In genomic region chr20:41095110-41095969, GRCh38 we compare ENCODE assay signal across 8 cellular contexts. TPM values are rescaled to one million over a fixed set of nuclear protein-coding genes. Genes with fewer than 3 reads are reported as not detected.
DNase-seq lines count a peak whose midpoint lies in the region; ATAC-seq and TF ChIP-seq lines count a peak whose summit lies in the region.

No MANE protein-coding gene starts in this region.

- H3K27ac Mint-ChIP-seq in CD8-positive, alpha-beta T cell: no peak overlapping the region
- no peak overlapping the region for H3K27ac Mint-ChIP-seq in natural killer cell treated with Interleukin-12 subunit alpha and Interleukin-12 subunit beta and Interleukin-15 and Interleukin-18, amount 100 ng/mL, for 72 hours

- POLR2A ChIA-PET in CD8-positive, alpha-beta T cell (lab: Charles Lee): interaction anchor here (0.6 to 1.4 kb wide), 5 partner anchors 66 to 126 kb away, joined by 3 to 5 read pairs (median 4); no protein-coding TSS in a partner anchor

- peaks cover 42% of the 10 kb centered on the region for H3K36me3 ChIP-seq in CD8-positive, alpha-beta T cell (ENCODE audit: insufficient read depth, low read length)
- peaks cover 93% of the 10 kb centered on the region for H3K36me3 ChIP-seq in OCI-LY1 (ENCODE audit: insufficient read depth, low read length)
- H3K36me3 ChIP-seq in esophagus muscularis mucosa: peaks cover 38 to 86% (median 76%) of the 10 kb centered on the region in 4 donors
- peaks cover 74% of the 10 kb centered on the region for H3K36me3 ChIP-seq in suprapubic skin

- no peak overlapping the region for H2AFZ ChIP-seq in OCI-LY1 (ENCODE audit: low read length)

- TF ChIP-seq CTCF in CD8-positive, alpha-beta T cell (IDR thresholded peaks at IDR 0.05): peak; percentile 85
- TF ChIP-seq CTCF in OCI-LY1 (IDR thresholded peaks at IDR 0.05; ENCODE audit: low read length): peak; percentile 89
- TF ChIP-seq CTCF in esophagus muscularis mucosa (IDR thresholded peaks at IDR 0.05): peak; percentile 83 to 86 (median 83)
- peak; percentile 70 to 87 for TF ChIP-seq CTCF in suprapubic skin (IDR thresholded peaks at IDR 0.05)

- H3K4me2 ChIP-seq in OCI-LY1 (ENCODE audit: low read length): no peak overlapping the region

- H3K4me3 ChIP-seq in CD8-positive, alpha-beta T cell (ENCODE audit: low read depth, low read length): no peak overlapping the region
- H3K4me3 ChIP-seq in OCI-LY1 (ENCODE audit: low read depth, low read length, poor library complexity, severe bottlenecking) (no peak overlapping the region), esophagus muscularis mucosa (no peak overlapping the region), suprapubic skin (no peak overlapping the region)

- peaks cover 3% of the 10 kb centered on the region for H3K4me1 Mint-ChIP-seq in CD8-positive, alpha-beta T cell (ENCODE audit: low read depth)
- H3K4me1 Mint-ChIP-seq in natural killer cell treated with Interleukin-12 subunit alpha and Interleukin-12 subunit beta and Interleukin-15 and Interleukin-18, amount 100 ng/mL, for 72 hours (ENCODE audit: low read depth in 2 of 2): no peaks in the 10 kb centered on the region

- peaks cover 2% of the 10 kb centered on the region; the same call in 1 of the 2 replicates for H4K20me1 ChIP-seq in OCI-LY1 (ENCODE audit: insufficient read depth, low read length)

- 48% methylated on average over 7 of the region's 7 CpGs for WGBS in esophagus muscularis mucosa
- WGBS in suprapubic skin: 46% methylated on average over 7 of the region's 7 CpGs

- H3K9ac ChIP-seq in OCI-LY1 (ENCODE audit: low read length): no peak overlapping the region

- H3K36me3 Mint-ChIP-seq in CD8-positive, alpha-beta T cell: peaks cover 75% of the 10 kb centered on the region
- peaks cover 25% of the 10 kb centered on the region for H3K36me3 Mint-ChIP-seq in natural killer cell treated with Interleukin-12 subunit alpha and Interleukin-12 subunit beta and Interleukin-15 and Interleukin-18, amount 100 ng/mL, for 72 hours

- CTCF ChIA-PET in CD8-positive, alpha-beta T cell (lab: Charles Lee): interaction anchor here (0.6 to 10.3 kb wide), 30 partner anchors 10 to 545 kb away, joined by 3 to 183 read pairs (median 4); partner anchors contain the start of gene LPIN3

- H3K9me3 ChIP-seq in CD8-positive, alpha-beta T cell (ENCODE audit: low read length): no peaks in the 10 kb centered on the region
- H3K9me3 ChIP-seq in OCI-LY1 (ENCODE audit: low read length) (no peaks in the 10 kb centered on the region), esophagus muscularis mucosa (no peaks in the 10 kb centered on the region), suprapubic skin (no peaks in the 10 kb centered on the region)

- no peaks in the 10 kb centered on the region for H3K27me3 ChIP-seq in CD8-positive, alpha-beta T cell (ENCODE audit: insufficient read depth, low read length)
- H3K27me3 ChIP-seq in OCI-LY1 (ENCODE audit: insufficient read depth, low read length) (no peaks in the 10 kb centered on the region), esophagus muscularis mucosa (no peaks in the 10 kb centered on the region), suprapubic skin (no peaks in the 10 kb centered on the region)

- no peak overlapping the region for H3K27ac ChIP-seq in CD8-positive, alpha-beta T cell (ENCODE audit: low read depth, low read length)
- no peak overlapping the region for H3K27ac ChIP-seq in OCI-LY1 (ENCODE audit: low read depth, low read length, poor library complexity, severe bottlenecking)
- peak overlapping the region in 1 of 4 donors; percentile 48 for H3K27ac ChIP-seq in esophagus muscularis mucosa (replicated peaks in 1 of 4)
- no peak overlapping the region for H3K27ac ChIP-seq in suprapubic skin

- TF ChIP-seq EP300 in esophagus muscularis mucosa (IDR thresholded peaks at IDR 0.05) (no peak), suprapubic skin (IDR thresholded peaks at IDR 0.05) (no peak)

- peaks cover 13% of the 10 kb centered on the region for H3F3A ChIP-seq in OCI-LY1 (ENCODE audit: insufficient read depth, low read length)

- no peaks in the 10 kb centered on the region for H3K9me3 Mint-ChIP-seq in CD8-positive, alpha-beta T cell
- no peaks in the 10 kb centered on the region for H3K9me3 Mint-ChIP-seq in natural killer cell treated with Interleukin-12 subunit alpha and Interleukin-12 subunit beta and Interleukin-15 and Interleukin-18, amount 100 ng/mL, for 72 hours

- H3K4me1 ChIP-seq in CD8-positive, alpha-beta T cell (ENCODE audit: insufficient read depth, low read length): peaks cover 2% of the 10 kb centered on the region
- H3K4me1 ChIP-seq in OCI-LY1 (ENCODE audit: insufficient read depth, low read length, severe bottlenecking) (no peaks in the 10 kb centered on the region), esophagus muscularis mucosa (peaks cover 0 to 22% (median 11%) of the 10 kb centered on the region in 4 donors), suprapubic skin (no peaks in the 10 kb centered on the region)

- no peaks in the 10 kb centered on the region for H3K27me3 Mint-ChIP-seq in CD8-positive, alpha-beta T cell (ENCODE audit: low read depth)
- H3K27me3 Mint-ChIP-seq in natural killer cell treated with Interleukin-12 subunit alpha and Interleukin-12 subunit beta and Interleukin-15 and Interleukin-18, amount 100 ng/mL, for 72 hours: no peaks in the 10 kb centered on the region

- ATAC-seq in CD8-positive, alpha-beta T cell: peak; percentile 84
- peak; percentile 34 for ATAC-seq in HG02798 (IDR thresholded peaks at IDR 0.05; ENCODE audit: poor library complexity, unreplicated experiment)
- ATAC-seq in natural killer cell treated with Interleukin-12 subunit alpha and Interleukin-12 subunit beta and Interleukin-15 and Interleukin-18, amount 100 ng/mL, for 72 hours: peak in 1 of 2 donors; percentile 56

- TF ChIP-seq POLR2A in esophagus muscularis mucosa (IDR thresholded peaks at IDR 0.05; ENCODE audit: low read depth) (no peak), suprapubic skin (IDR thresholded peaks at IDR 0.05) (no peak)

- DNase-seq in CD8-positive, alpha-beta T cell: peak; percentile 13 to 70 (median 48)
- DNase-seq in activated T-cell treated with anti-CD3 and anti-CD28 coated beads for 48 hours (ENCODE audit: low read depth) (peak; percentile 29), esophagus muscularis mucosa (ENCODE audit: extremely low spot score) (no peak), suprapubic skin (ENCODE audit: low spot score in 2 of 2) (no peak), NCI-H128 (lab: John Stamatoyannopoulos, UW; ENCODE audit: unreplicated experiment) (no peak)
- peak; percentile 84 for DNase-seq in natural killer cell treated with Interleukin-12 subunit alpha and Interleukin-12 subunit beta and Interleukin-15 and Interleukin-18, amount 100 ng/mL, for 72 hours (ENCODE audit: low spot score)

- H3K4me3 Mint-ChIP-seq in CD8-positive, alpha-beta T cell: no peak overlapping the region
- no peak overlapping the region for H3K4me3 Mint-ChIP-seq in natural killer cell treated with Interleukin-12 subunit alpha and Interleukin-12 subunit beta and Interleukin-15 and Interleukin-18, amount 100 ng/mL, for 72 hours

- H3K79me2 ChIP-seq in OCI-LY1 (ENCODE audit: insufficient read depth, low read length): no peaks in the 10 kb centered on the region

- no peaks in the 10 kb centered on the region for H3K9me2 ChIP-seq in OCI-LY1 (ENCODE audit: low read depth, low read length)

- intact Hi-C loops in CD8-positive, alpha-beta T cell (cut with DNase I, micrococcal nuclease): loop anchor here (1.0 kb wide), 2 partner anchors 105 to 127 kb away; no protein-coding TSS in a partner anchor
- intact Hi-C loops in esophagus muscularis mucosa (cut with DNase I): loop anchor here (2.0 kb wide), 2 partner anchors 105 to 125 kb away; no protein-coding TSS in a partner anchor

RNA-seq across cellular contexts. Expression of gene PLCG1, which starts 42.0 kb away (rescaled TPM):
- total RNA-seq in CD8-positive, alpha-beta T cell: 100 to 1,000 TPM; 335 to 366 TPM
- total RNA-seq in esophagus muscularis mucosa: 100 to 1,000 TPM in 1 of 4 donors, 10 to 100 TPM in 3; 68.4 to 119 (median 82.5) TPM
- total RNA-seq in natural killer cell treated with Interleukin-12 subunit alpha and Interleukin-12 subunit beta and Interleukin-15 and Interleukin-18, amount 100 ng/mL, for 72 hours: 100 to 1,000 TPM in 1 of 2 donors, 10 to 100 TPM in 1; 54.6 to 114 TPM
- 100 to 1,000 TPM in 1 of 4 donors, 10 to 100 TPM in 3; 54.0 to 188 (median 91.5) TPM for total RNA-seq in suprapubic skin

Comparison
In these comparisons a context has a peak if more than half of its experiments do, and no peak if none do; other contexts are left out.
1. DNase-seq: peak in CD8-positive, alpha-beta T cell (7 of 7), activated T-cell treated with anti-CD3 and anti-CD28 coated beads for 48 hours (single experiment) and natural killer cell treated with Interleukin-12 subunit alpha and Interleukin-12 subunit beta and Interleukin-15 and Interleukin-18, amount 100 ng/mL, for 72 hours (single experiment); none in esophagus muscularis mucosa (single experiment), suprapubic skin (0 of 2) and NCI-H128 (single experiment).
2. Peak in every context shown above with its lines, with median percentiles within 50 percentile points of each other: CTCF ChIP-seq.